8 cellular contexts compared by ENCODE assay signal in the genomic region with DNA sequence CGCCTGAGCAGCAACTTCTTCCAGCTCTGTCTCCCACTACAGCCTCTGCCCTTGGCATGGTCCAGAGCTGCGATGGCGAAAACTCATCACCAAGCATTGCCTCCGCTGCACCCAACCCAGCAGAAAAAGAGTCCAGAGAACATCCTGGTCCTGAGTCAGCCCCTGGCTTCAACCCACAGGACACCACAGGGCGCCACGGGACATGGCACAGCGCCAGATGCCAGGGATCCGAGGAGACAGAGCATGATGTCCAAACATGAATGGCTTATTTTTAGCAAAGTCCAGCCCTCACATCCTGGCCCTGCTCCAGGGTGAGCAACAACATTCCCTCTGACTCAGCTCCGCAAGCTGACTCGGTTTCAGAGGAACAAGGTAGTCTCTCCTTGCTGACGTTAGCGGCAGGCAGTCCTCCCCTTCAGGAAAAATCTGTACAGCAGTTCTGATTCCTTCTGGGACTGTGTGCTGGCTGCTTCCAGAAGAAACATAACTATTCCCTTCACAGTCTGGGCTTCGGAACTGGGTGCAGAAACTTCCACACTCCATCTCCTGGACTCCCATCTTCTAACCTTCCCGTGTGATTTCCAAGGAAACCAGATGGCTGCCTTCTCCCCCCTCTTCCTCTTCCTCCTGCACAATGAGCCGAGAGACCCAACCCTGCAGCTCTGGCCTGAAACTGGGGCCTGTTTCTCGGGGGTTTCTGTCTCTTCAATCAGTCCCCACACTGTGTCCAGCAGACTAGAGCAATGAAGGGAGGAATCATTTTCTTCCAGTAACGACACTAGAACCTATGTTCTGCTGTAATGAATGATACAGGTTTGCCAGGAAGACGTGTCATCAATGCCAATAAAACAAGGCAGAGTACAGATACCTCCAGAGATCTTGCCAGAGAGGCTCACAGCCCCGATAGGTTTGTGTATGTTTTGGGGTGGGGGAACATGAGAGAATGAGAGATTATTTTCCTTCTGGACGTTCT.
A peak's percentile ranks its signal among the peaks of the same experiment; 100 is the strongest.
DNase-seq lines count a peak whose midpoint lies in the region; ATAC-seq and TF ChIP-seq lines count a peak whose summit lies in the region.

No MANE protein-coding gene starts in this region.

- in situ Hi-C loops in astrocyte of the spinal cord (cut with HindIII; ENCODE audit: low sequenced_read_pairs), result no loop called here

- TF ChIP-seq CTCF in astrocyte of the spinal cord (IDR thresholded peaks at IDR 0.05; ENCODE audit: low read depth, low read length) (no peak), hepatocyte (IDR thresholded peaks at IDR 0.05; ENCODE audit: poor library complexity) (no peak)

- no peaks in the 10 kb centered on the region for H3K36me3 ChIP-seq in hepatocyte (replicated peaks; ENCODE audit: insufficient read depth, low read depth)
- no peaks in the 10 kb centered on the region for H3K36me3 ChIP-seq in skeletal muscle satellite cell (ENCODE audit: insufficient read depth, low read length)

- DNase-seq in 8988T (peak; percentile 50), HT1080 (ENCODE audit: low read depth) (peak; percentile 100), astrocyte of the spinal cord (ENCODE audit: low read depth, low spot score) (peak; percentile 100), hepatocyte (ENCODE audit: low spot score) (peak; percentile 87)

- H3K4me3 ChIP-seq in astrocyte of the spinal cord (ENCODE audit: low read depth, low read length) (no peak overlapping the region), hepatocyte (no peak overlapping the region), skeletal muscle satellite cell (ENCODE audit: low read length) (peak overlapping the region; percentile 35)

- H3K27ac ChIP-seq in hepatocyte, result peak overlapping the region; percentile 91

- WGBS in hepatocyte (ENCODE audit: low lambda C conversion rate, missing lambda C conversion rate), result 60% methylated on average over 20 of the region's 20 CpGs

- H3K4me1 ChIP-seq in hepatocyte (ENCODE audit: insufficient read depth) (peaks cover 18% of the 10 kb centered on the region), skeletal muscle satellite cell (ENCODE audit: control insufficient read depth, insufficient read depth, low read length) (peaks cover 32% of the 10 kb centered on the region)

- TF ChIP-seq POLR2A in GM18505 (IDR thresholded peaks at IDR 0.05; ENCODE audit: borderline replicate concordance, extremely low read depth, insufficient read depth, insufficient read length), result no peak

- peak overlapping the region; percentile 92 for H3K9ac ChIP-seq in skeletal muscle satellite cell (ENCODE audit: low read depth, low read length)

- no peaks in the 10 kb centered on the region for H3K27me3 ChIP-seq in hepatocyte
- H3K27me3 ChIP-seq in skeletal muscle satellite cell (ENCODE audit: control insufficient read depth, insufficient read depth, low read length), result no peaks in the 10 kb centered on the region

- H4K20me1 ChIP-seq in hepatocyte (ENCODE audit: insufficient read depth, poor library complexity, severe bottlenecking), result no peaks in the 10 kb centered on the region

- no peak overlapping the region for H2AFZ ChIP-seq in hepatocyte

- H3K79me2 ChIP-seq in hepatocyte, result no peaks in the 10 kb centered on the region

- no peaks in the 10 kb centered on the region for H3K9me2 ChIP-seq in hepatocyte (replicated peaks; ENCODE audit: insufficient read depth)

- H3K4me2 ChIP-seq in hepatocyte, result peak overlapping the region; percentile 32
- peak overlapping the region; percentile 74 for H3K4me2 ChIP-seq in skeletal muscle satellite cell (ENCODE audit: low read length)

- ATAC-seq in HG03439 (IDR thresholded peaks at IDR 0.05; ENCODE audit: unreplicated experiment), result no peak
- no peak for ATAC-seq in GM18505 (IDR thresholded peaks at IDR 0.05; ENCODE audit: unreplicated experiment)
- no peak for ATAC-seq in HG03460 (IDR thresholded peaks at IDR 0.05; ENCODE audit: unreplicated experiment)

- H3K9me3 ChIP-seq in hepatocyte (ENCODE audit: low read depth) (no peaks in the 10 kb centered on the region), skeletal muscle satellite cell (replicated peaks; ENCODE audit: low read length) (no peaks in the 10 kb centered on the region)

Comparison
In these comparisons a context has a peak if more than half of its experiments do, and no peak if none do; other contexts are left out.
1. DNase-seq: peak in every context shown above with its lines; median percentile 100 in HT1080; 100 in astrocyte of the spinal cord; 87 in hepatocyte; 50 in 8988T.